Comparison of ENCODE assay signal across 10 cellular contexts in the genomic region with DNA sequence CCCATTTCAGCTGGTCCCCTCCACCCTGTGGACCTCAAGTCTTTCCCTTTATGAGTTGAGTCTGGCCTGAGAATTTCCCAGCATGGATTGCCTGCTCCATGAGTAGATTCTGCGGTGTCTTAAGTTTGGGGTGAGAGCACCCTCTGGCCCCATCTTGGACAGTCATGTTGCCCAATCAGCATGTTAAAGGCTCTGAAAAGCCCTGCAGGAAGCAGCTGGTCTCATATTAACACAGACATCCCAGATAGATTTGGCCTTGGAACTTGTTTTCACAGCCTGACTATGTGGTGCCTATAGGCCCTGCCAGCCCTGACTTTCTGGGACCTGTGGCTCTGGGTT. TPM values are rescaled to one million over a fixed set of nuclear protein-coding genes. Genes with fewer than 3 reads are reported as not detected.
A peak's percentile ranks its signal among the peaks of the same experiment; 100 is the strongest.
DNase-seq lines count a peak whose midpoint lies in the region; ATAC-seq, FAIRE-seq and TF ChIP-seq lines count a peak whose summit lies in the region.
"Had no signal": no experiment of that assay in that cellular context is flagged by ENCODE, and none has a peak within 500 bp of the region (broad histone marks: within the 10 kb centered on the region; RNA-seq: fewer than 3 reads in every experiment).

No MANE protein-coding gene starts in this region.

- H3K4ac ChIP-seq in mesenchymal stem cell (ENCODE audit: low read depth in 1 of 2, low read length in 2 of 2): no peak overlapping the region

- H3K14ac ChIP-seq in mesenchymal stem cell (ENCODE audit: low read length in 2 of 2): no peak overlapping the region

- BruUV-seq in K562 (replicated peaks; lab: Mats Ljungman, UMichigan): no TSS peak

- intact Hi-C loops in K562 (cut with micrococcal nuclease): no loop called here
- intact Hi-C loops in activated T-helper 2 cell treated with anti-CD3 and anti-CD28 coated beads, Interferon-gamma antibody, Interleukin-2, Interleukin-4, amounts not matched to agents 10 μg/mL and 5 μg/mL and 100 μg/mL, durations not matched to agents 14 hours and 24 hours and 36 hours (cut with micrococcal nuclease): no loop called here

- H3K9me2 ChIP-seq in Loucy (replicated peaks; ENCODE audit: low read depth, low read length): no peaks in the 10 kb centered on the region

- DNase-seq in K562 (ENCODE audit: extremely low read depth in 1 of 4, low spot score in 3 of 4): no peak
- DNase-seq in progenitor cell of endocrine pancreas (ENCODE audit: low spot score, unreplicated experiment): no peak
- DNase-seq in NCI-H1105 (lab: John Stamatoyannopoulos, UW): no peak
- DNase-seq in activated T-helper 2 cell treated with anti-CD3 and anti-CD28 coated beads, Interferon-gamma antibody, Interleukin-2, Interleukin-4, amounts not matched to agents 10 μg/mL and 5 μg/mL and 100 μg/mL, durations not matched to agents 14 hours and 24 hours and 36 hours (ENCODE audit: low spot score): no peak
- no peak for DNase-seq in mesenchymal stem cell
- DNase-seq: BE2C; CD8-positive, alpha-beta T cell had no signal

- WGBS in K562 (ENCODE audit: insufficient coverage, low coverage, missing lambda C conversion rate): 45% methylated on average over 1 of the region's 1 CpG
- 67% methylated on average over 1 of the region's 1 CpG for WGBS in mesenchymal stem cell

- no peaks in the 10 kb centered on the region for H3F3A ChIP-seq in Loucy (ENCODE audit: low read depth)

- no peak overlapping the region for H3K4me2 ChIP-seq in Loucy (ENCODE audit: low read depth, low read length, poor library complexity, severe bottlenecking)
- H3K4me2 ChIP-seq in K562 (ENCODE audit: insufficient read depth, low read length): no peak overlapping the region
- no peak overlapping the region for H3K4me2 ChIP-seq in mesenchymal stem cell (ENCODE audit: low read length, poor library complexity, severe bottlenecking)

- ATAC-seq in K562: no peak

- H2BK15ac ChIP-seq in mesenchymal stem cell (ENCODE audit: low read depth, poor library complexity, severe bottlenecking): no peak overlapping the region

- H4K20me1 ChIP-seq in Loucy (ENCODE audit: insufficient read depth, low read length, poor library complexity, severe bottlenecking) (no peaks in the 10 kb centered on the region), K562 (replicated peaks; ENCODE audit: control insufficient read depth, insufficient read depth, low read length) (peaks cover 6% of the 10 kb centered on the region; the same call in 1 of the 2 replicates)

- H4K8ac ChIP-seq in mesenchymal stem cell (ENCODE audit: low read length): no peak overlapping the region

- TF ChIP-seq CTCF in C4-2B (conservative IDR thresholded peaks at IDR 0.05): peak; percentile 54
- no peak for TF ChIP-seq CTCF in Loucy (conservative IDR thresholded peaks at IDR 0.05; ENCODE audit: low read length)
- no peak for TF ChIP-seq CTCF in K562 (IDR thresholded peaks at IDR 0.05 in 2 of 3, conservative IDR thresholded peaks at IDR 0.05 in 1 of 3; ENCODE audit: insufficient read depth in 2 of 3, low read depth in 1 of 3, low read length in 3 of 3)
- TF ChIP-seq CTCF in progenitor cell of endocrine pancreas (IDR thresholded peaks at IDR 0.05; ENCODE audit: unreplicated experiment): peak; percentile 0

- H3K36me3 ChIP-seq in Loucy (ENCODE audit: insufficient read depth, low read length) (no peaks in the 10 kb centered on the region), K562 (ENCODE audit: control insufficient read depth, insufficient read depth, low read length) (no peaks in the 10 kb centered on the region), mesenchymal stem cell (ENCODE audit: control insufficient read depth in 1 of 2, insufficient read depth in 2 of 2, low read depth in 1 of 2, low read length in 2 of 2) (no peaks in the 10 kb centered on the region)

- H3K27ac Mint-ChIP-seq in progenitor cell of endocrine pancreas: no peak overlapping the region
- H3K27ac Mint-ChIP-seq in activated T-helper 2 cell treated with anti-CD3 and anti-CD28 coated beads, Interferon-gamma antibody, Interleukin-2, Interleukin-4, amounts not matched to agents 10 μg/mL and 5 μg/mL and 100 μg/mL, durations not matched to agents 14 hours and 24 hours and 36 hours: no peak overlapping the region
- H3K27ac Mint-ChIP-seq: CD8-positive, alpha-beta T cell had no signal

- H4K91ac ChIP-seq in mesenchymal stem cell (ENCODE audit: low read length): no peak overlapping the region

- H3K27ac ChIP-seq in C4-2B (no peak overlapping the region), K562 (ENCODE audit: extremely low read depth, low read depth, low read length) (no peak overlapping the region), mesenchymal stem cell (ENCODE audit: low read length, poor library complexity, severe bottlenecking) (no peak overlapping the region)
- H3K27ac ChIP-seq: GM23248 had no signal

- peak; percentile 6 for FAIRE-seq in K562 (lab: Jason Lieb, UNC)

- H3K4me1 Mint-ChIP-seq in progenitor cell of endocrine pancreas (ENCODE audit: low read depth): peaks cover 10% of the 10 kb centered on the region
- H3K4me1 Mint-ChIP-seq in activated T-helper 2 cell treated with anti-CD3 and anti-CD28 coated beads, Interferon-gamma antibody, Interleukin-2, Interleukin-4, amounts not matched to agents 10 μg/mL and 5 μg/mL and 100 μg/mL, durations not matched to agents 14 hours and 24 hours and 36 hours (ENCODE audit: low read depth): no peaks in the 10 kb centered on the region

- H3K27me3 Mint-ChIP-seq in progenitor cell of endocrine pancreas: no peaks in the 10 kb centered on the region
- H3K27me3 Mint-ChIP-seq in activated T-helper 2 cell treated with anti-CD3 and anti-CD28 coated beads, Interferon-gamma antibody, Interleukin-2, Interleukin-4, amounts not matched to agents 10 μg/mL and 5 μg/mL and 100 μg/mL, durations not matched to agents 14 hours and 24 hours and 36 hours (ENCODE audit: low read depth): peaks cover 2% of the 10 kb centered on the region

- H3K9ac ChIP-seq in Loucy (ENCODE audit: low read depth, low read length, poor library complexity, severe bottlenecking) (no peak overlapping the region), K562 (ENCODE audit: insufficient read depth in 1 of 2, low read depth in 2 of 2, low read length in 2 of 2) (no peak overlapping the region), mesenchymal stem cell (ENCODE audit: low read length) (no peak overlapping the region)
- H3K9ac ChIP-seq: GM23248 had no signal

- H3K36me3 Mint-ChIP-seq in progenitor cell of endocrine pancreas (ENCODE audit: insufficient read depth): no peaks in the 10 kb centered on the region
- no peaks in the 10 kb centered on the region for H3K36me3 Mint-ChIP-seq in activated T-helper 2 cell treated with anti-CD3 and anti-CD28 coated beads, Interferon-gamma antibody, Interleukin-2, Interleukin-4, amounts not matched to agents 10 μg/mL and 5 μg/mL and 100 μg/mL, durations not matched to agents 14 hours and 24 hours and 36 hours (ENCODE audit: low read depth)
- H3K36me3 Mint-ChIP-seq: CD8-positive, alpha-beta T cell had no signal

- H3K4me3 Mint-ChIP-seq in progenitor cell of endocrine pancreas (ENCODE audit: low read depth): no peak overlapping the region
- H3K4me3 Mint-ChIP-seq in activated T-helper 2 cell treated with anti-CD3 and anti-CD28 coated beads, Interferon-gamma antibody, Interleukin-2, Interleukin-4, amounts not matched to agents 10 μg/mL and 5 μg/mL and 100 μg/mL, durations not matched to agents 14 hours and 24 hours and 36 hours (ENCODE audit: low read depth): no peak overlapping the region
- H3K4me3 Mint-ChIP-seq: CD8-positive, alpha-beta T cell had no signal

- H3K4me3 ChIP-seq in Loucy (ENCODE audit: low read length, poor library complexity, severe bottlenecking) (no peak overlapping the region), K562 (no peak overlapping the region), mesenchymal stem cell (ENCODE audit: insufficient read depth in 1 of 2, low read depth in 1 of 2, low read length in 2 of 2) (no peak overlapping the region)
- H3K4me3 ChIP-seq: GM23248 had no signal

- H2AFZ ChIP-seq in Loucy (ENCODE audit: low read length) (peak overlapping the region; percentile 74), K562 (ENCODE audit: low read depth, low read length) (no peak overlapping the region), mesenchymal stem cell (ENCODE audit: low read depth, low read length) (no peak overlapping the region)
- H2AFZ ChIP-seq: GM23248 had no signal

- no peak for TF ChIP-seq RAD21 in K562 (CRISPR knock-in tag; conservative IDR thresholded peaks at IDR 0.05 in 1 of 2, IDR thresholded peaks at IDR 0.05 in 1 of 2)

- H3K79me1 ChIP-seq in mesenchymal stem cell (replicated peaks; ENCODE audit: low read length, poor library complexity, severe bottlenecking): no peaks in the 10 kb centered on the region

- in situ Hi-C loops in K562 (cut with MboI): loop anchor here (25.0 kb wide), 1 partner anchor 1034 kb away; no protein-coding TSS in a partner anchor

- H2AK5ac ChIP-seq in mesenchymal stem cell (ENCODE audit: low read length, severe bottlenecking): no peak overlapping the region

- H3K9me3 ChIP-seq in Loucy (ENCODE audit: insufficient read depth, low read depth, low read length) (no peaks in the 10 kb centered on the region), K562 (replicated peaks; ENCODE audit: control insufficient read depth, insufficient read depth, low read depth, low read length) (no peaks in the 10 kb centered on the region), mesenchymal stem cell (ENCODE audit: control insufficient read depth, low read length) (no peaks in the 10 kb centered on the region)
- H3K9me3 ChIP-seq: BE2C had no signal

- no peak overlapping the region for H2BK12ac ChIP-seq in mesenchymal stem cell (ENCODE audit: low read length in 2 of 2)

- POLR2A ChIA-PET in K562 (lab: Yijun Ruan, JAX): interaction anchor here (0.6 to 0.7 kb wide), 3 partner anchors 118 to 512 kb away, joined by 3 to 4 read pairs (median 3); no protein-coding TSS in a partner anchor

- H3K27me3 ChIP-seq in Loucy (ENCODE audit: insufficient read depth, low read length, poor library complexity, severe bottlenecking): no peaks in the 10 kb centered on the region
- peaks cover 7 to 58% of the 10 kb centered on the region in 2 experiments; a peak in 4 of 5 replicates for H3K27me3 ChIP-seq in K562 (ENCODE audit: control insufficient read depth in 2 of 2, insufficient read depth in 2 of 2, low read length in 2 of 2)
- peaks cover 0 to 51% of the 10 kb centered on the region in 2 experiments for H3K27me3 ChIP-seq in mesenchymal stem cell (ENCODE audit: control insufficient read depth in 1 of 2, insufficient read depth in 1 of 2, low read length in 2 of 2)
- H3K27me3 ChIP-seq: BE2C had no signal

- no peak overlapping the region for H2BK5ac ChIP-seq in mesenchymal stem cell (ENCODE audit: low read depth, low read length, poor library complexity, severe bottlenecking)

- no peaks in the 10 kb centered on the region for H3K9me1 ChIP-seq in K562 (ENCODE audit: control insufficient read depth, insufficient read depth, low read length)

- H3K9me3 Mint-ChIP-seq in progenitor cell of endocrine pancreas (ENCODE audit: low read depth): no peaks in the 10 kb centered on the region
- no peaks in the 10 kb centered on the region for H3K9me3 Mint-ChIP-seq in activated T-helper 2 cell treated with anti-CD3 and anti-CD28 coated beads, Interferon-gamma antibody, Interleukin-2, Interleukin-4, amounts not matched to agents 10 μg/mL and 5 μg/mL and 100 μg/mL, durations not matched to agents 14 hours and 24 hours and 36 hours
- H3K9me3 Mint-ChIP-seq: CD8-positive, alpha-beta T cell had no signal

- CTCF ChIA-PET in K562 (lab: Yijun Ruan, JAX; ENCODE audit: low intra/inter-chr PET ratio): interaction anchor here (1.0 to 1.4 kb wide), 3 partner anchors 80 to 592 kb away, joined by 3 to 4 read pairs (median 3); no protein-coding TSS in a partner anchor

- TF ChIP-seq EP300 in K562 (IDR thresholded peaks at IDR 0.05; ENCODE audit: low read length): no peak

- no peak overlapping the region for H3K18ac ChIP-seq in mesenchymal stem cell (ENCODE audit: low read depth in 1 of 2, low read length in 2 of 2)

- no peak overlapping the region for H3K23ac ChIP-seq in mesenchymal stem cell (ENCODE audit: low read length in 2 of 2)

- no peak for TF ChIP-seq POLR2A in K562 (conservative IDR thresholded peaks at IDR 0.05)

- H3K79me2 ChIP-seq in Loucy (ENCODE audit: insufficient read depth, low read length) (no peaks in the 10 kb centered on the region), K562 (ENCODE audit: control insufficient read depth, insufficient read depth, low read length) (no peaks in the 10 kb centered on the region)

- H2BK120ac ChIP-seq in mesenchymal stem cell (ENCODE audit: low read depth, low read length): no peak overlapping the region

- H3K4me1 ChIP-seq in Loucy (ENCODE audit: insufficient read depth, low read length, poor library complexity, severe bottlenecking) (no peaks in the 10 kb centered on the region), K562 (replicated peaks in 1 of 2; ENCODE audit: control insufficient read depth in 2 of 2, insufficient read depth in 2 of 2, low read length in 2 of 2) (peaks cover 0 to 9% of the 10 kb centered on the region in 2 experiments; a peak in 1 of 5 replicates), mesenchymal stem cell (ENCODE audit: control insufficient read depth, insufficient read depth, low read depth, low read length) (no peaks in the 10 kb centered on the region)
- H3K4me1 ChIP-seq: BE2C had no signal

RNA-seq across cellular contexts. Expression of a gene that starts 15.5 kb away (rescaled TPM):
- total RNA-seq in K562 (2011; cell fraction: chromatin; rRNA removed; ENCODE audit: low replicate concordance): 5.7 and 14.0 TPM in 2 replicates
- 13.4 and 15.0 TPM in 2 replicates for total RNA-seq in K562 (2011; cell fraction: nucleolus; rRNA removed)
- total RNA-seq in K562 (2011; cell fraction: nucleoplasm; rRNA removed): 11.0 and 15.7 TPM in 2 replicates
- total RNA-seq in K562 (2014; rRNA removed): 2.1 and 4.5 TPM in 2 replicates
- total RNA-seq in K562 (2014; rRNA removed; fragmentation: Illumina TruSeq; extraction: Trizol): 2.8 TPM in 2 replicates
- 3.2 and 3.6 TPM in 2 replicates for total RNA-seq in K562 (2015; rRNA removed; fragmentation: Illumina TruSeq; extraction: Trizol)
- total RNA-seq in K562 (2021): 8.2 and 8.5 TPM in 2 replicates
- polyA plus RNA-seq in K562 (2011; rRNA removed): 4.1 and 7.1 TPM in 2 replicates
- 7.9 and 15.0 TPM in 2 replicates for polyA plus RNA-seq in K562 (2011; cell fraction: cytosol; rRNA removed)
- polyA plus RNA-seq in K562 (2011; cell fraction: nucleus; rRNA removed): 5.0 and 7.3 TPM in 2 replicates
- 8.2 and 10.4 TPM in 2 replicates for polyA plus RNA-seq in K562 (2012)
- polyA plus RNA-seq in K562 (2014; fragmentation: Illumina TruSeq; extraction: Trizol): 10.5 and 10.7 TPM in 2 replicates
- 10 to 100 TPM in 1 of 2 experiments, 1 to 10 TPM in 1; 6.3 to 10.3 TPM for polyA plus RNA-seq in K562 (2014; fragmentation: Nextera tagmentation; extraction: Ambion mirVana)
- polyA plus RNA-seq in K562 (2014; rRNA removed): 4.5 and 4.6 TPM in 2 replicates
- polyA minus RNA-seq in K562 (2011; rRNA and poly(A)+ RNA removed): 5.9 and 6.1 TPM in 2 replicates
- 6.7 and 9.5 TPM in 2 replicates for polyA minus RNA-seq in K562 (2011; cell fraction: cytosol; rRNA and poly(A)+ RNA removed)
- polyA minus RNA-seq in K562 (2011; cell fraction: nucleus; rRNA and poly(A)+ RNA removed): 5.0 and 5.7 TPM in 2 replicates
- 13.3 and 13.7 TPM in 2 replicates for total RNA-seq in progenitor cell of endocrine pancreas
- total RNA-seq in activated T-helper 2 cell treated with anti-CD3 and anti-CD28 coated beads, Interferon-gamma antibody, Interleukin-2, Interleukin-4, amounts not matched to agents 10 μg/mL and 5 μg/mL and 100 μg/mL, durations not matched to agents 14 hours and 24 hours and 36 hours: 7.2 and 7.3 TPM in 2 replicates
- polyA plus RNA-seq in mesenchymal stem cell (2013, experiment 1 of 2): 2.4 TPM
- 2.1 TPM for polyA plus RNA-seq in mesenchymal stem cell (2013, experiment 2 of 2)

Comparison
In these comparisons a context has a peak if more than half of its experiments do, and no peak if none do; other contexts are left out.
1. CTCF ChIP-seq: peak in C4-2B (single experiment) and progenitor cell of endocrine pancreas (single experiment); none in Loucy (single experiment) and K562 (0 of 3).